ENCODE assay signal across 10 cellular contexts in genomic region chr19:42316223-42317211, GRCh38. TPM values are rescaled to one million over a fixed set of nuclear protein-coding genes. Genes with fewer than 3 reads are reported as not detected.
DNase-seq lines count a peak whose midpoint lies in the region; ATAC-seq, FAIRE-seq and TF ChIP-seq lines count a peak whose summit lies in the region.
"Had no signal": no experiment of that assay in that cellular context is flagged by ENCODE, and none has a peak within 500 bp of the region (broad histone marks: within the 10 kb centered on the region; RNA-seq: fewer than 3 reads in every experiment).

No MANE protein-coding gene starts in this region.

- H3K9me3 ChIP-seq in K562 (replicated peaks; ENCODE audit: control insufficient read depth, insufficient read depth, low read depth, low read length) = no peaks in the 10 kb centered on the region

- BruUV-seq in K562 (replicated peaks; lab: Mats Ljungman, UMichigan) = no TSS peak

- TF ChIP-seq EP300 in K562 (IDR thresholded peaks at IDR 0.05; ENCODE audit: low read length) = no peak

- H3K36me3 Mint-ChIP-seq in stimulated activated naive B cell treated with anti-CD40 and anti-IgM and Interleukin-4, amounts not matched to agents 10 μg/mL and 1 μg/mL and 100 μg/mL, for 72 hours = no peaks in the 10 kb centered on the region
- H3K36me3 Mint-ChIP-seq in activated naive CD4-positive, alpha-beta T cell treated with anti-CD3 and anti-CD28 coated beads, Interleukin-2, amount 10 ng/mL, durations not matched to agents 7 days and 5 days = no peaks in the 10 kb centered on the region
- H3K36me3 Mint-ChIP-seq: mesothelial cell of epicardium had no signal

- peak; percentile 78 for DNase-seq in NK-92 treated with Interleukin-12 subunit alpha and Interleukin-12 subunit beta, amount 100 ng/mL, for 24 hours (lab: John Stamatoyannopoulos, UW)
- DNase-seq in NK-92 (lab: John Stamatoyannopoulos, UW; ENCODE audit: unreplicated experiment) (no peak), NCI-H2171 (lab: John Stamatoyannopoulos, UW) (peak; percentile 21), K562 (ENCODE audit: extremely low read depth in 1 of 4, low spot score in 3 of 4) (peak in 2 of 4 experiments; percentile 53 to 54)
- no peak for DNase-seq in stimulated activated naive B cell treated with anti-CD40 and anti-IgM and Interleukin-4, amounts not matched to agents 10 μg/mL and 1 μg/mL and 100 μg/mL, for 72 hours
- DNase-seq in activated naive CD4-positive, alpha-beta T cell treated with anti-CD3 and anti-CD28 coated beads, Interleukin-2, amount 10 ng/mL, durations not matched to agents 7 days and 5 days = no peak
- DNase-seq: 8988T had no signal

- H3K4me1 ChIP-seq in K562 (replicated peaks in 1 of 2; ENCODE audit: control insufficient read depth in 2 of 2, insufficient read depth in 2 of 2, low read length in 2 of 2) = peaks cover 15 to 43% of the 10 kb centered on the region in 2 experiments; a peak in 3 of 5 replicates

- TF ChIP-seq RAD21 in K562 (CRISPR knock-in tag; conservative IDR thresholded peaks at IDR 0.05 in 1 of 2, IDR thresholded peaks at IDR 0.05 in 1 of 2) = no peak

- TF ChIP-seq CTCF in K562 (IDR thresholded peaks at IDR 0.05 in 2 of 3, conservative IDR thresholded peaks at IDR 0.05 in 1 of 3; ENCODE audit: insufficient read depth in 2 of 3, low read depth in 1 of 3, low read length in 3 of 3) = no peak

- no peaks in the 10 kb centered on the region for H3K36me3 ChIP-seq in K562 (ENCODE audit: control insufficient read depth, insufficient read depth, low read length)

- H3K27ac ChIP-seq in K562 (ENCODE audit: extremely low read depth, low read depth, low read length) = peak overlapping the region; percentile 29; the same call in 2 of the 3 replicates

- H3K27me3 Mint-ChIP-seq in stimulated activated naive B cell treated with anti-CD40 and anti-IgM and Interleukin-4, amounts not matched to agents 10 μg/mL and 1 μg/mL and 100 μg/mL, for 72 hours = peaks cover 34 to 51% of the 10 kb centered on the region in 2 donors
- peaks cover 77% of the 10 kb centered on the region for H3K27me3 Mint-ChIP-seq in activated naive CD4-positive, alpha-beta T cell treated with anti-CD3 and anti-CD28 coated beads, Interleukin-2, amount 10 ng/mL, durations not matched to agents 7 days and 5 days

- H3K9me1 ChIP-seq in K562 (ENCODE audit: control insufficient read depth, insufficient read depth, low read length) = no peaks in the 10 kb centered on the region

- peak overlapping the region; percentile 1 to 29 for H3K4me3 Mint-ChIP-seq in stimulated activated naive B cell treated with anti-CD40 and anti-IgM and Interleukin-4, amounts not matched to agents 10 μg/mL and 1 μg/mL and 100 μg/mL, for 72 hours
- no peak overlapping the region for H3K4me3 Mint-ChIP-seq in activated naive CD4-positive, alpha-beta T cell treated with anti-CD3 and anti-CD28 coated beads, Interleukin-2, amount 10 ng/mL, durations not matched to agents 7 days and 5 days
- H3K4me3 Mint-ChIP-seq: mesothelial cell of epicardium had no signal

- intact Hi-C loops in K562 (cut with micrococcal nuclease) = no loop called here

- H3K79me2 ChIP-seq in K562 (ENCODE audit: control insufficient read depth, insufficient read depth, low read length) = no peaks in the 10 kb centered on the region

- CTCF ChIA-PET in K562 (lab: Yijun Ruan, JAX; ENCODE audit: low intra/inter-chr PET ratio) = no interaction called here
- CTCF ChIA-PET in activated naive CD4-positive, alpha-beta T cell treated with anti-CD3 and anti-CD28 coated beads, Interleukin-2, amount 10 ng/mL, durations not matched to agents 7 days and 5 days (lab: Charles Lee) = interaction anchor here (1.2 kb wide), 1 partner anchor 10 kb away, joined by 3 read pairs; no protein-coding TSS in a partner anchor

- peak; percentile 19 for FAIRE-seq in K562 (lab: Jason Lieb, UNC)

- H3K9ac ChIP-seq in K562 (ENCODE audit: insufficient read depth in 1 of 2, low read depth in 2 of 2, low read length in 2 of 2) = peak overlapping the region; percentile 11 to 76; a peak in 2 of 4 replicates

- H4K20me1 ChIP-seq in K562 (replicated peaks; ENCODE audit: control insufficient read depth, insufficient read depth, low read length) = no peaks in the 10 kb centered on the region

- in situ Hi-C loops in K562 (cut with MboI) = no loop called here

- POLR2A ChIA-PET in K562 (lab: Yijun Ruan, JAX) = no interaction called here

- H3K27ac Mint-ChIP-seq in stimulated activated naive B cell treated with anti-CD40 and anti-IgM and Interleukin-4, amounts not matched to agents 10 μg/mL and 1 μg/mL and 100 μg/mL, for 72 hours = no peak overlapping the region
- no peak overlapping the region for H3K27ac Mint-ChIP-seq in activated naive CD4-positive, alpha-beta T cell treated with anti-CD3 and anti-CD28 coated beads, Interleukin-2, amount 10 ng/mL, durations not matched to agents 7 days and 5 days
- H3K27ac Mint-ChIP-seq: mesothelial cell of epicardium had no signal

- no peaks in the 10 kb centered on the region for H3K9me3 Mint-ChIP-seq in stimulated activated naive B cell treated with anti-CD40 and anti-IgM and Interleukin-4, amounts not matched to agents 10 μg/mL and 1 μg/mL and 100 μg/mL, for 72 hours
- H3K9me3 Mint-ChIP-seq in activated naive CD4-positive, alpha-beta T cell treated with anti-CD3 and anti-CD28 coated beads, Interleukin-2, amount 10 ng/mL, durations not matched to agents 7 days and 5 days = no peaks in the 10 kb centered on the region
- H3K9me3 Mint-ChIP-seq: mesothelial cell of epicardium had no signal

- H2AFZ ChIP-seq in K562 (ENCODE audit: low read depth, low read length) = peak overlapping the region; percentile 85

- peak overlapping the region; percentile 47 for H3K4me2 ChIP-seq in K562 (ENCODE audit: insufficient read depth, low read length)

- H3K4me3 ChIP-seq in K562 = no peak overlapping the region

- WGBS in K562 (ENCODE audit: insufficient coverage, low coverage, missing lambda C conversion rate) = 25% methylated on average over 15 of the region's 28 CpGs

- peaks cover 13 to 32% of the 10 kb centered on the region in 2 donors for H3K4me1 Mint-ChIP-seq in stimulated activated naive B cell treated with anti-CD40 and anti-IgM and Interleukin-4, amounts not matched to agents 10 μg/mL and 1 μg/mL and 100 μg/mL, for 72 hours
- H3K4me1 Mint-ChIP-seq in activated naive CD4-positive, alpha-beta T cell treated with anti-CD3 and anti-CD28 coated beads, Interleukin-2, amount 10 ng/mL, durations not matched to agents 7 days and 5 days = peaks cover 19% of the 10 kb centered on the region

- no peak for TF ChIP-seq POLR2A in K562 (conservative IDR thresholded peaks at IDR 0.05)

- peak; percentile 41 for ATAC-seq in K562
- peak; percentile 56 to 57 for ATAC-seq in stimulated activated naive B cell treated with anti-CD40 and anti-IgM and Interleukin-4, amounts not matched to agents 10 μg/mL and 1 μg/mL and 100 μg/mL, for 72 hours (replicated peaks)
- ATAC-seq in HG03159 (IDR thresholded peaks at IDR 0.05; ENCODE audit: unreplicated experiment) = no peak
- no peak for ATAC-seq in HG03139 (IDR thresholded peaks at IDR 0.05; ENCODE audit: unreplicated experiment)

- peaks cover 0 to 2% of the 10 kb centered on the region in 2 experiments; a peak in 1 of 5 replicates for H3K27me3 ChIP-seq in K562 (ENCODE audit: control insufficient read depth in 2 of 2, insufficient read depth in 2 of 2, low read length in 2 of 2)

RNA-seq across cellular contexts. Expression of gene TMEM145, which starts 3.4 kb away (rescaled TPM):
- total RNA-seq in K562 (2011; cell fraction: chromatin; rRNA removed; ENCODE audit: low replicate concordance) = 4.7 and 17.0 TPM in 2 replicates
- total RNA-seq in K562 (2011; cell fraction: nucleolus; rRNA removed) = 7.8 and 16.2 TPM in 2 replicates
- 4.7 and 8.2 TPM in 2 replicates for total RNA-seq in K562 (2011; cell fraction: nucleoplasm; rRNA removed)
- total RNA-seq in K562 (2014; rRNA removed) (0.61 TPM in 1 of 2 replicates, not detected in the other), K562 (2014; rRNA removed; fragmentation: Illumina TruSeq; extraction: Trizol) (0.80 and 0.83 TPM in 2 replicates), K562 (2015; rRNA removed; fragmentation: Illumina TruSeq; extraction: Trizol) (0.75 and 0.94 TPM in 2 replicates), K562 (2021) (2.8 and 5.5 TPM in 2 replicates)
- polyA plus RNA-seq in K562 (2011; rRNA removed) (1.3 and 1.8 TPM in 2 replicates), K562 (2014; fragmentation: Illumina TruSeq; extraction: Trizol) (1.8 and 2.0 TPM in 2 replicates), K562 (2014; fragmentation: Nextera tagmentation; extraction: Ambion mirVana) (not detected), K562 (2014; rRNA removed) (3.0 and 4.1 TPM in 2 replicates)
- polyA plus RNA-seq in K562 (2011; cell fraction: cytosol; rRNA removed) = 0.54 and 0.77 TPM in 2 replicates
- polyA plus RNA-seq in K562 (2011; cell fraction: nucleus; rRNA removed) = 16.6 and 17.9 TPM in 2 replicates
- 0.91 and 2.6 TPM in 2 replicates for polyA plus RNA-seq in K562 (2012)
- 1.9 and 2.4 TPM in 2 replicates for polyA minus RNA-seq in K562 (2011; rRNA and poly(A)+ RNA removed)
- polyA minus RNA-seq in K562 (2011; cell fraction: cytosol; rRNA and poly(A)+ RNA removed) = 4.5 TPM in 1 of 2 replicates, not detected in the other
- polyA minus RNA-seq in K562 (2011; cell fraction: nucleus; rRNA and poly(A)+ RNA removed) = 6.6 and 11.7 TPM in 2 replicates

RNA-seq across cellular contexts. Expression of gene MEGF8, which starts 8.9 kb away (rescaled TPM):
- total RNA-seq in K562 (2011; cell fraction: chromatin; rRNA removed; ENCODE audit: low replicate concordance) = 10.5 and 30.6 TPM in 2 replicates
- 29.2 and 30.2 TPM in 2 replicates for total RNA-seq in K562 (2011; cell fraction: nucleolus; rRNA removed)
- total RNA-seq in K562 (2011; cell fraction: nucleoplasm; rRNA removed) = 14.0 and 15.8 TPM in 2 replicates
- total RNA-seq in K562 (2014; rRNA removed) (3.8 and 4.5 TPM in 2 replicates), K562 (2014; rRNA removed; fragmentation: Illumina TruSeq; extraction: Trizol) (1.5 and 1.8 TPM in 2 replicates), K562 (2015; rRNA removed; fragmentation: Illumina TruSeq; extraction: Trizol) (3.0 and 3.4 TPM in 2 replicates), K562 (2021) (10.0 and 13.1 TPM in 2 replicates)
- polyA plus RNA-seq in K562 (2011; rRNA removed) (1.9 and 2.1 TPM in 2 replicates), K562 (2014; fragmentation: Illumina TruSeq; extraction: Trizol) (3.9 and 4.6 TPM in 2 replicates), K562 (2014; fragmentation: Nextera tagmentation; extraction: Ambion mirVana) (under 1 TPM; 0.28 to 0.34 TPM), K562 (2014; rRNA removed) (4.5 and 4.7 TPM in 2 replicates)
- polyA plus RNA-seq in K562 (2011; cell fraction: cytosol; rRNA removed) = 1.8 and 3.8 TPM in 2 replicates
- 5.9 and 11.6 TPM in 2 replicates for polyA plus RNA-seq in K562 (2011; cell fraction: nucleus; rRNA removed)
- 6.5 and 11.3 TPM in 2 replicates for polyA plus RNA-seq in K562 (2012)
- polyA minus RNA-seq in K562 (2011; rRNA and poly(A)+ RNA removed) = 2.1 and 2.6 TPM in 2 replicates
- polyA minus RNA-seq in K562 (2011; cell fraction: cytosol; rRNA and poly(A)+ RNA removed) = 8.0 and 10.0 TPM in 2 replicates
- polyA minus RNA-seq in K562 (2011; cell fraction: nucleus; rRNA and poly(A)+ RNA removed) = 7.9 and 8.1 TPM in 2 replicates

RNA-seq across cellular contexts. Expression of gene PAFAH1B3, which starts 14.1 kb away (rescaled TPM):
- total RNA-seq in K562 (2011; cell fraction: chromatin; rRNA removed; ENCODE audit: low replicate concordance) = 3.9 and 24.8 TPM in 2 replicates
- 45.0 and 47.0 TPM in 2 replicates for total RNA-seq in K562 (2011; cell fraction: nucleolus; rRNA removed)
- 16.6 and 17.6 TPM in 2 replicates for total RNA-seq in K562 (2011; cell fraction: nucleoplasm; rRNA removed)
- total RNA-seq in K562 (2014; rRNA removed) (114 and 146 TPM in 2 replicates), K562 (2014; rRNA removed; fragmentation: Illumina TruSeq; extraction: Trizol) (28.7 and 48.0 TPM in 2 replicates), K562 (2015; rRNA removed; fragmentation: Illumina TruSeq; extraction: Trizol) (78.9 and 81.0 TPM in 2 replicates), K562 (2021) (130 and 138 TPM in 2 replicates)
- polyA plus RNA-seq in K562 (2011; rRNA removed) (27.5 and 40.8 TPM in 2 replicates), K562 (2014; fragmentation: Illumina TruSeq; extraction: Trizol) (96.7 and 113 TPM in 2 replicates), K562 (2014; fragmentation: Nextera tagmentation; extraction: Ambion mirVana) (10 to 100 TPM; 10.5 to 23.5 TPM), K562 (2014; rRNA removed) (79.6 and 80.6 TPM in 2 replicates)
- 71.5 and 165 TPM in 2 replicates for polyA plus RNA-seq in K562 (2011; cell fraction: cytosol; rRNA removed)
- polyA plus RNA-seq in K562 (2011; cell fraction: nucleus; rRNA removed) = 47.4 and 73.9 TPM in 2 replicates
- 83.4 and 102 TPM in 2 replicates for polyA plus RNA-seq in K562 (2012)
- polyA minus RNA-seq in K562 (2011; rRNA and poly(A)+ RNA removed) = 20.7 and 34.8 TPM in 2 replicates
- 70.3 and 71.1 TPM in 2 replicates for polyA minus RNA-seq in K562 (2011; cell fraction: cytosol; rRNA and poly(A)+ RNA removed)
- polyA minus RNA-seq in K562 (2011; cell fraction: nucleus; rRNA and poly(A)+ RNA removed) = 16.8 and 18.9 TPM in 2 replicates

RNA-seq across cellular contexts. Expression of gene PRR19, which starts 14.6 kb away (rescaled TPM):
- 0.30 and 0.67 TPM in 2 replicates for total RNA-seq in K562 (2011; cell fraction: chromatin; rRNA removed; ENCODE audit: low replicate concordance)
- total RNA-seq in K562 (2011; cell fraction: nucleolus; rRNA removed) = 0.39 and 0.83 TPM in 2 replicates
- 0.76 and 0.81 TPM in 2 replicates for total RNA-seq in K562 (2011; cell fraction: nucleoplasm; rRNA removed)
- total RNA-seq in K562 (2014; rRNA removed) = 0.54 and 1.1 TPM in 2 replicates
- 0.11 and 0.32 TPM in 2 replicates for total RNA-seq in K562 (2014; rRNA removed; fragmentation: Illumina TruSeq; extraction: Trizol)
- total RNA-seq in K562 (2015; rRNA removed; fragmentation: Illumina TruSeq; extraction: Trizol) = 0.94 and 1.1 TPM in 2 replicates
- total RNA-seq in K562 (2021) = 1.6 and 1.8 TPM in 2 replicates
- polyA plus RNA-seq in K562 (2011; rRNA removed) = 0.24 and 0.34 TPM in 2 replicates
- 0.41 and 2.0 TPM in 2 replicates for polyA plus RNA-seq in K562 (2011; cell fraction: cytosol; rRNA removed)
- polyA plus RNA-seq in K562 (2011; cell fraction: nucleus; rRNA removed) = 0.21 and 0.77 TPM in 2 replicates
- 1.4 and 1.7 TPM in 2 replicates for polyA plus RNA-seq in K562 (2012)
- polyA plus RNA-seq in K562 (2014; fragmentation: Illumina TruSeq; extraction: Trizol) = 1.0 and 1.9 TPM in 2 replicates
- under 1 TPM; 0.10 to 0.18 TPM for polyA plus RNA-seq in K562 (2014; fragmentation: Nextera tagmentation; extraction: Ambion mirVana)
- polyA plus RNA-seq in K562 (2014; rRNA removed) = 0.73 and 1.6 TPM in 2 replicates
- 0.15 and 0.32 TPM in 2 replicates for polyA minus RNA-seq in K562 (2011; rRNA and poly(A)+ RNA removed)
- 1.2 TPM in 1 of 2 replicates, not detected in the other for polyA minus RNA-seq in K562 (2011; cell fraction: cytosol; rRNA and poly(A)+ RNA removed)
- polyA minus RNA-seq in K562 (2011; cell fraction: nucleus; rRNA and poly(A)+ RNA removed) = 0.40 TPM in 1 of 2 replicates, not detected in the other

RNA-seq across cellular contexts. Expression of gene CIC, which starts 47.5 kb away (rescaled TPM):
- 24.1 and 86.8 TPM in 2 replicates for total RNA-seq in K562 (2011; cell fraction: chromatin; rRNA removed; ENCODE audit: low replicate concordance)
- total RNA-seq in K562 (2011; cell fraction: nucleolus; rRNA removed) = 64.6 and 65.9 TPM in 2 replicates
- total RNA-seq in K562 (2011; cell fraction: nucleoplasm; rRNA removed) = 39.3 and 41.3 TPM in 2 replicates
- total RNA-seq in K562 (2014; rRNA removed) = 13.6 and 13.7 TPM in 2 replicates
- 1.5 and 2.2 TPM in 2 replicates for total RNA-seq in K562 (2014; rRNA removed; fragmentation: Illumina TruSeq; extraction: Trizol)
- total RNA-seq in K562 (2015; rRNA removed; fragmentation: Illumina TruSeq; extraction: Trizol) = 8.6 and 8.7 TPM in 2 replicates
- total RNA-seq in K562 (2021) = 37.6 and 44.7 TPM in 2 replicates
- 3.0 and 5.8 TPM in 2 replicates for polyA plus RNA-seq in K562 (2011; rRNA removed)
- polyA plus RNA-seq in K562 (2011; cell fraction: cytosol; rRNA removed) = 4.3 and 10.0 TPM in 2 replicates
- 37.3 and 64.7 TPM in 2 replicates for polyA plus RNA-seq in K562 (2011; cell fraction: nucleus; rRNA removed)
- 24.4 and 27.9 TPM in 2 replicates for polyA plus RNA-seq in K562 (2012)
- polyA plus RNA-seq in K562 (2014; fragmentation: Illumina TruSeq; extraction: Trizol) = 12.0 and 21.5 TPM in 2 replicates
- polyA plus RNA-seq in K562 (2014; fragmentation: Nextera tagmentation; extraction: Ambion mirVana) = under 1 TPM; 0.07 to 0.13 TPM
- 18.9 and 19.9 TPM in 2 replicates for polyA plus RNA-seq in K562 (2014; rRNA removed)
- polyA minus RNA-seq in K562 (2011; rRNA and poly(A)+ RNA removed) = 1.8 and 2.4 TPM in 2 replicates
- polyA minus RNA-seq in K562 (2011; cell fraction: cytosol; rRNA and poly(A)+ RNA removed) = 12.8 and 21.3 TPM in 2 replicates
- polyA minus RNA-seq in K562 (2011; cell fraction: nucleus; rRNA and poly(A)+ RNA removed) = 14.4 and 16.6 TPM in 2 replicates

Comparison
In these comparisons a context has a peak if more than half of its experiments do, and no peak if none do; other contexts are left out.
1. DNase-seq: peak in NK-92 treated with Interleukin-12 subunit alpha and Interleukin-12 subunit beta, amount 100 ng/mL, for 24 hours (single experiment) and NCI-H2171 (single experiment); none in NK-92 (single experiment), stimulated activated naive B cell treated with anti-CD40 and anti-IgM and Interleukin-4, amounts not matched to agents 10 μg/mL and 1 μg/mL and 100 μg/mL, for 72 hours (single experiment) and activated naive CD4-positive, alpha-beta T cell treated with anti-CD3 and anti-CD28 coated beads, Interleukin-2, amount 10 ng/mL, durations not matched to agents 7 days and 5 days (single experiment).
2. ATAC-seq: peak in K562 (single experiment) and stimulated activated naive B cell treated with anti-CD40 and anti-IgM and Interleukin-4, amounts not matched to agents 10 μg/mL and 1 μg/mL and 100 μg/mL, for 72 hours (2 of 2); none in HG03159 (single experiment) and HG03139 (single experiment).